In genomic region chr15:85554852-85555521, GRCh38 we compare ENCODE assay signal across 12 cellular contexts.
DNase-seq lines count a peak whose midpoint lies in the region; ATAC-seq and TF ChIP-seq lines count a peak whose summit lies in the region.
"Had no signal": no experiment of that assay in that cellular context is flagged by ENCODE, and none has a peak within 500 bp of the region (broad histone marks: within the 10 kb centered on the region; RNA-seq: fewer than 3 reads in every experiment).

No MANE protein-coding gene starts in this region.

- H3K9me3 ChIP-seq in neutrophil = no peaks in the 10 kb centered on the region
- H3K9me3 ChIP-seq: body of pancreas, pancreas had no signal

- no peak overlapping the region for H3K27ac Mint-ChIP-seq in chondrocyte (ENCODE audit: unreplicated experiment)
- H3K27ac Mint-ChIP-seq in T-helper 2 cell treated with Interferon-gamma antibody and Interleukin-4, amounts not matched to agents 5 μg/mL and 100 μg/mL, for 36 hours = no peak overlapping the region

- no peaks in the 10 kb centered on the region for H3K27me3 Mint-ChIP-seq in chondrocyte (ENCODE audit: low read depth)
- no peaks in the 10 kb centered on the region for H3K27me3 Mint-ChIP-seq in T-helper 2 cell treated with Interferon-gamma antibody and Interleukin-4, amounts not matched to agents 5 μg/mL and 100 μg/mL, for 36 hours (ENCODE audit: low read depth)

- H3K27me3 ChIP-seq in neutrophil = no peaks in the 10 kb centered on the region
- H3K27me3 ChIP-seq: body of pancreas, pancreas had no signal

- no peak overlapping the region for H3K4me3 Mint-ChIP-seq in chondrocyte (ENCODE audit: unreplicated experiment)
- H3K4me3 Mint-ChIP-seq in T-helper 2 cell treated with Interferon-gamma antibody and Interleukin-4, amounts not matched to agents 5 μg/mL and 100 μg/mL, for 36 hours = no peak overlapping the region

- no peaks in the 10 kb centered on the region for H3K9me3 Mint-ChIP-seq in chondrocyte (ENCODE audit: low read depth)
- no peaks in the 10 kb centered on the region for H3K9me3 Mint-ChIP-seq in T-helper 2 cell treated with Interferon-gamma antibody and Interleukin-4, amounts not matched to agents 5 μg/mL and 100 μg/mL, for 36 hours

- peak overlapping the region; percentile 69 to 82 for H3K4me3 ChIP-seq in neutrophil (ENCODE audit: low read depth in 1 of 2, low read length in 1 of 2)
- H3K4me3 ChIP-seq: body of pancreas, pancreas had no signal

- H3K36me3 ChIP-seq in neutrophil = no peaks in the 10 kb centered on the region
- H3K36me3 ChIP-seq: pancreas had no signal

- DNase-seq in SIG-M5 (lab: John Stamatoyannopoulos, UW) (peak; percentile 66), HPDE6-E6E7 (ENCODE audit: extremely low spot score) (no peak), chondrocyte (ENCODE audit: low spot score) (no peak), retina (no peak)
- no peak for DNase-seq in T-helper 2 cell treated with Interferon-gamma antibody and Interleukin-4, amounts not matched to agents 5 μg/mL and 100 μg/mL, for 36 hours (ENCODE audit: low spot score)
- DNase-seq: activated CD4-positive, alpha-beta T cell treated with anti-CD3 and anti-CD28 coated beads, Interleukin-2, amount 50 U/mL, for 1 hour; body of pancreas; NCI-H510A treated with DMSO at 0.1 percent for 48 hours; pancreas had no signal

- peaks cover 90 to 94% of the 10 kb centered on the region in 2 experiments for H3K4me1 ChIP-seq in neutrophil (ENCODE audit: control insufficient read depth in 1 of 2, insufficient read depth in 1 of 2, low read depth in 1 of 2, low read length in 1 of 2)
- H3K4me1 ChIP-seq: pancreas had no signal

- H3K36me3 Mint-ChIP-seq in chondrocyte (ENCODE audit: low read depth) = peaks cover 2% of the 10 kb centered on the region
- H3K36me3 Mint-ChIP-seq in T-helper 2 cell treated with Interferon-gamma antibody and Interleukin-4, amounts not matched to agents 5 μg/mL and 100 μg/mL, for 36 hours (ENCODE audit: low read depth) = peaks cover 16% of the 10 kb centered on the region

- peak overlapping the region; percentile 88 for H3K27ac ChIP-seq in neutrophil
- H3K27ac ChIP-seq: pancreas had no signal

- peaks cover 4% of the 10 kb centered on the region for H3K4me1 Mint-ChIP-seq in chondrocyte (ENCODE audit: low read depth)
- peaks cover 36% of the 10 kb centered on the region for H3K4me1 Mint-ChIP-seq in T-helper 2 cell treated with Interferon-gamma antibody and Interleukin-4, amounts not matched to agents 5 μg/mL and 100 μg/mL, for 36 hours (ENCODE audit: low read depth)

- ATAC-seq in GM19043 (IDR thresholded peaks at IDR 0.05; ENCODE audit: low read depth, unreplicated experiment) (peak; percentile 45), HG02938 (IDR thresholded peaks at IDR 0.05; ENCODE audit: unreplicated experiment) (peak; percentile 48)
- ATAC-seq: body of pancreas had no signal

- TF ChIP-seq CTCF in neutrophil (IDR thresholded peaks at IDR 0.05) (no peak), chondrocyte (IDR thresholded peaks at IDR 0.05) (no peak)
